15 cellular contexts compared by ENCODE assay signal in genomic region chr18:13280066-13280795, GRCh38.
A peak's percentile ranks its signal among the peaks of the same experiment; 100 is the strongest.
DNase-seq lines count a peak whose midpoint lies in the region; ATAC-seq lines count a peak whose summit lies in the region.
"Had no signal": no experiment of that assay in that cellular context is flagged by ENCODE, and none has a peak within 500 bp of the region (broad histone marks: within the 10 kb centered on the region; RNA-seq: fewer than 3 reads in every experiment).

No MANE protein-coding gene starts in this region.

- no peaks in the 10 kb centered on the region for H3K36me3 ChIP-seq in neuronal stem cell (replicated peaks in 1 of 2; ENCODE audit: control insufficient read depth in 2 of 2, insufficient read depth in 2 of 2, low read length in 2 of 2)
- H3K36me3 ChIP-seq: adrenal gland had no signal

- H3K9me3 Mint-ChIP-seq in activated CD4-positive, alpha-beta T cell treated with anti-CD3 and anti-CD28 coated beads for 36 hours (ENCODE audit: low read depth) = peaks cover 5% of the 10 kb centered on the region
- H3K9me3 Mint-ChIP-seq: effector memory CD8-positive, alpha-beta T cell had no signal

- no peak overlapping the region for H2BK15ac ChIP-seq in neuronal stem cell (ENCODE audit: low read length)

- peak overlapping the region; percentile 79 for H3K27ac Mint-ChIP-seq in activated CD4-positive, alpha-beta T cell treated with anti-CD3 and anti-CD28 coated beads for 36 hours

- H3K27me3 ChIP-seq in neuronal stem cell (ENCODE audit: control insufficient read depth in 3 of 3, insufficient read depth in 3 of 3, low read depth in 1 of 3, low read length in 3 of 3) = no peaks in the 10 kb centered on the region
- H3K27me3 ChIP-seq: adrenal gland, tibial artery had no signal

- intact Hi-C loops in activated CD4-positive, alpha-beta T cell treated with anti-CD3 and anti-CD28 coated beads for 36 hours (cut with DNase I, micrococcal nuclease) = no loop called here

- no peak overlapping the region for H4K8ac ChIP-seq in neuronal stem cell (ENCODE audit: low read depth, low read length)

- H3K36me3 Mint-ChIP-seq in activated CD4-positive, alpha-beta T cell treated with anti-CD3 and anti-CD28 coated beads for 36 hours (ENCODE audit: low read depth) = peaks cover 22% of the 10 kb centered on the region

- no peaks in the 10 kb centered on the region for H3K79me1 ChIP-seq in neuronal stem cell (ENCODE audit: low read depth, low read length)

- H3K4me2 ChIP-seq in neuronal stem cell (ENCODE audit: insufficient read depth, low read length, poor library complexity, severe bottlenecking) = no peak overlapping the region

- H3K9me3 ChIP-seq in neuronal stem cell (replicated peaks in 1 of 2; ENCODE audit: control insufficient read depth in 2 of 2, insufficient read depth in 1 of 2, low read depth in 1 of 2, low read length in 2 of 2) = no peaks in the 10 kb centered on the region
- H3K9me3 ChIP-seq: adrenal gland, Caco-2, tibial artery had no signal

- peak overlapping the region; percentile 62 for H3K4me3 Mint-ChIP-seq in activated CD4-positive, alpha-beta T cell treated with anti-CD3 and anti-CD28 coated beads for 36 hours

- peaks cover 9 to 10% of the 10 kb centered on the region in 2 donors for H3K4me1 ChIP-seq in neuronal stem cell (ENCODE audit: control insufficient read depth in 2 of 2, insufficient read depth in 1 of 2, low read depth in 1 of 2, low read length in 2 of 2)
- H3K4me1 ChIP-seq: Caco-2 had no signal

- no CpG with 5 or more reads among the region's 11 CpGs for WGBS in neuronal stem cell (ENCODE audit: extremely low coverage in 2 of 2, insufficient read length in 2 of 2, insufficient replicate concordance in 1 of 2), 2 donors

- no peak for ATAC-seq in activated CD4-positive, alpha-beta T cell treated with anti-CD3 and anti-CD28 coated beads for 36 hours
- ATAC-seq in HG02642 (IDR thresholded peaks at IDR 0.05; ENCODE audit: poor library complexity, unreplicated experiment) = no peak
- ATAC-seq: effector memory CD8-positive, alpha-beta T cell had no signal

- H3K27ac ChIP-seq in neuronal stem cell (replicated peaks; ENCODE audit: low read length) = peak overlapping the region; percentile 73
- H3K27ac ChIP-seq: adrenal gland, HL-60, tibial artery had no signal

- no peak overlapping the region for H2BK120ac ChIP-seq in neuronal stem cell (ENCODE audit: low read depth, low read length)

- H3K14ac ChIP-seq in neuronal stem cell (ENCODE audit: low read length) = no peak overlapping the region

- no peak overlapping the region for H3K9ac ChIP-seq in neuronal stem cell (ENCODE audit: low read depth, low read length, poor library complexity)

- no peak for DNase-seq in activated CD4-positive, alpha-beta T cell treated with anti-CD3 and anti-CD28 coated beads for 36 hours
- no peak for DNase-seq in activated CD4-positive, alpha-beta T cell treated with anti-CD3 and anti-CD28 coated beads for 1 hour
- DNase-seq in NCI-H524 (lab: John Stamatoyannopoulos, UW) = peak; percentile 69 to 92
- DNase-seq in cerebellar cortex (ENCODE audit: low spot score) = peak; percentile 63
- DNase-seq in neuronal stem cell (ENCODE audit: low spot score) = peak; percentile 70
- DNase-seq in GM19240 (ENCODE audit: insufficient read length, low spot score) = no peak
- DNase-seq in NCI-H345 treated with DMSO at 0.1 percent for 48 hours (lab: John Stamatoyannopoulos, UW; ENCODE audit: unreplicated experiment) = no peak
- DNase-seq: 8988T; adrenal gland; Caco-2; effector memory CD8-positive, alpha-beta T cell had no signal

- H3K23ac ChIP-seq in neuronal stem cell (ENCODE audit: low read depth, low read length, poor library complexity) = no peak overlapping the region

- POLR2A ChIA-PET in activated CD4-positive, alpha-beta T cell treated with anti-CD3 and anti-CD28 coated beads for 36 hours (lab: Charles Lee) = interaction anchor here (1.2 to 2.0 kb wide), 2 partner anchors 14 to 64 kb away, joined by 4 to 9 read pairs; no protein-coding TSS in a partner anchor

- CTCF ChIA-PET in activated CD4-positive, alpha-beta T cell treated with anti-CD3 and anti-CD28 coated beads for 36 hours (lab: Charles Lee) = interaction anchor here (0.7 to 3.2 kb wide), 4 partner anchors 9 to 176 kb away, joined by 3 to 20 read pairs (median 4); no protein-coding TSS in a partner anchor

- no peak overlapping the region for H2BK12ac ChIP-seq in neuronal stem cell (ENCODE audit: low read length)

- no peak overlapping the region for H4K91ac ChIP-seq in neuronal stem cell (ENCODE audit: low read depth, low read length, poor library complexity)

- H2BK5ac ChIP-seq in neuronal stem cell (ENCODE audit: low read length) = no peak overlapping the region

- peak overlapping the region; percentile 83 for H2AFZ ChIP-seq in neuronal stem cell (ENCODE audit: low read length)

- peaks cover 86% of the 10 kb centered on the region for H3K4me1 Mint-ChIP-seq in activated CD4-positive, alpha-beta T cell treated with anti-CD3 and anti-CD28 coated beads for 36 hours

- no peak overlapping the region for H3K4ac ChIP-seq in neuronal stem cell (ENCODE audit: low read length)

- H2AK5ac ChIP-seq in neuronal stem cell (ENCODE audit: low read depth, low read length) = no peak overlapping the region

- H3K27me3 Mint-ChIP-seq in activated CD4-positive, alpha-beta T cell treated with anti-CD3 and anti-CD28 coated beads for 36 hours = no peaks in the 10 kb centered on the region

- no peak overlapping the region for H3K4me3 ChIP-seq in neuronal stem cell (ENCODE audit: low read length in 2 of 2)
- H3K4me3 ChIP-seq: adrenal gland, skin epidermis, tibial artery had no signal

- H3K18ac ChIP-seq in neuronal stem cell (ENCODE audit: low read length) = no peak overlapping the region

Comparison
In these comparisons a context has a peak if more than half of its experiments do, and no peak if none do; other contexts are left out.
1. DNase-seq: peak in NCI-H524 (2 of 2), cerebellar cortex (single experiment) and neuronal stem cell (single experiment); none in activated CD4-positive, alpha-beta T cell treated with anti-CD3 and anti-CD28 coated beads for 36 hours (single experiment), activated CD4-positive, alpha-beta T cell treated with anti-CD3 and anti-CD28 coated beads for 1 hour (single experiment), GM19240 (single experiment) and NCI-H345 treated with DMSO at 0.1 percent for 48 hours (single experiment).